Comparison of ENCODE assay signal across 19 cellular contexts in the genomic region with DNA sequence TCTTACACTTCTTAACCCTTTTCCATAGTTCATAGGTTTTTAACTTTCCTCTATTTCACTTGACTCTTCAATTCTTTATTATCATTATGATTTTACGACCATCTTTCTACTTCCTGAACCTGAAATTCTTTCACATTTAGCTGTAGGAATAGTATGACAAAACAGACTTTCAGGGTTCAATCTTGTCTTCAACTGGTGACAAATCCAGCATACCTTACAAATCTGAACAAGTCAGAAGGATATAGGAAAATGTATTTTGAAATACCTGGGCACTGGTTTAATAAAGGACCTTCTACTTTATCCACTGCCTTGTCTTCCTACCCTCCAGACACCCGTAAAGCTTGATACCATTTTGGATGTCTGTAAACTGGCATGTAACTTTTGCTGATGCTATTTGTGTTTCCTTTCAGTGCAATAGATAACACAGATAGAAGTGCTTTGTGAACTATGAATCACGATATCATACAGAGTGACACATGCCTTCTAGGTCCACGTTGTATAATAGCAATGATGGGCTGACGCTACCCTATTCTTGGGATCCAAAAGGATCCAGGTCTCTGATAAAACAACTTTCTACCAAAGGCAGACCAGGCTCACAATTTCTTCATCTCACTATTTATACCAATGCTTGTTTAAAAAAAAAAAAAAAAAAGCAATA.
A peak's percentile ranks its signal among the peaks of the same experiment; 100 is the strongest.
DNase-seq lines count a peak whose midpoint lies in the region; ATAC-seq, FAIRE-seq and TF ChIP-seq lines count a peak whose summit lies in the region.
"Had no signal": no experiment of that assay in that cellular context is flagged by ENCODE, and none has a peak within 500 bp of the region (broad histone marks: within the 10 kb centered on the region; RNA-seq: fewer than 3 reads in every experiment).

No MANE protein-coding gene starts in this region.

- H3K4me3 ChIP-seq in OCI-LY7 (ENCODE audit: low read depth, low read length, poor library complexity, severe bottlenecking), result no peak overlapping the region
- H3K4me3 ChIP-seq in dorsolateral prefrontal cortex, result no peak overlapping the region
- no peak overlapping the region for H3K4me3 ChIP-seq in esophagus muscularis mucosa
- H3K4me3 ChIP-seq: HAP-1 had no signal

- 98% methylated on average over 5 of the region's 5 CpGs for WGBS in esophagus muscularis mucosa

- H3K9me3 ChIP-seq in OCI-LY7 (ENCODE audit: low read length) (no peaks in the 10 kb centered on the region), esophagus muscularis mucosa (no peaks in the 10 kb centered on the region)
- H3K9me3 ChIP-seq: HAP-1 had no signal

- peak overlapping the region in 7 of 10 donors; percentile 20 to 74 (median 65) for H3K27ac Mint-ChIP-seq in naive thymus-derived CD8-positive, alpha-beta T cell
- H3K27ac Mint-ChIP-seq: B cell, HFFc6 had no signal

- H3K36me3 Mint-ChIP-seq in naive thymus-derived CD8-positive, alpha-beta T cell, result peaks cover 6 to 95% (median 42%) of the 10 kb centered on the region in 3 donors

- no peak for TF ChIP-seq EP300 in esophagus muscularis mucosa (IDR thresholded peaks at IDR 0.05)

- no peaks in the 10 kb centered on the region for H3K27me3 Mint-ChIP-seq in naive thymus-derived CD8-positive, alpha-beta T cell
- H3K27me3 Mint-ChIP-seq: B cell had no signal

- intact Hi-C loops in OCI-LY7 (cut with micrococcal nuclease; ENCODE audit: unreplicated experiment) (no loop called here), dorsolateral prefrontal cortex (cut with DNase I) (no loop called here), esophagus muscularis mucosa (cut with DNase I) (no loop called here)

- H3K4me1 ChIP-seq in OCI-LY7 (ENCODE audit: insufficient read depth, low read length, poor library complexity, severe bottlenecking) (peaks cover 5% of the 10 kb centered on the region), esophagus muscularis mucosa (peaks cover 0 to 7% (median under 1%) of the 10 kb centered on the region in 4 donors)

- BruUV-seq in OCI-LY7 (replicated peaks; lab: Mats Ljungman, UMichigan), result TSS peak; percentile 22

- no peak overlapping the region for H2AFZ ChIP-seq in OCI-LY7 (ENCODE audit: low read length)

- ATAC-seq in naive thymus-derived CD8-positive, alpha-beta T cell, result no peak
- ATAC-seq in left lobe of liver, result no peak
- ATAC-seq: CD8-positive, alpha-beta T cell; HepG2 had no signal

- H4K20me1 ChIP-seq in OCI-LY7 (ENCODE audit: insufficient read depth, low read length), result no peaks in the 10 kb centered on the region

- H3K9me3 Mint-ChIP-seq in naive thymus-derived CD8-positive, alpha-beta T cell, result no peaks in the 10 kb centered on the region
- H3K9me3 Mint-ChIP-seq: CD8-positive, alpha-beta T cell had no signal

- POLR2A ChIA-PET in OCI-LY7 (lab: Charles Lee) (interaction anchor here (0.5 to 0.6 kb wide), 2 partner anchors 9 to 12 kb away, joined by 3 read pairs; no protein-coding TSS in a partner anchor), HEK293T (lab: Yijun Ruan, JAX) (no interaction called here)
- POLR2A ChIA-PET in naive thymus-derived CD8-positive, alpha-beta T cell (lab: Charles Lee), result interaction anchor here (0.7 kb wide), 1 partner anchor 114 kb away, joined by 7 read pairs; no protein-coding TSS in a partner anchor

- peaks cover 91% of the 10 kb centered on the region for H3K36me3 ChIP-seq in OCI-LY7 (ENCODE audit: insufficient read depth, low read length)
- peaks cover 11 to 87% (median 50%) of the 10 kb centered on the region in 4 donors for H3K36me3 ChIP-seq in esophagus muscularis mucosa

- no peaks in the 10 kb centered on the region for H3K27me3 ChIP-seq in dorsolateral prefrontal cortex
- H3K27me3 ChIP-seq in esophagus muscularis mucosa, result no peaks in the 10 kb centered on the region

- no peaks in the 10 kb centered on the region for H3K9me2 ChIP-seq in OCI-LY7 (ENCODE audit: insufficient read depth, low read length)

- H3K27ac ChIP-seq in OCI-LY7 (ENCODE audit: low read depth, low read length, poor library complexity, severe bottlenecking) (no peak overlapping the region), dorsolateral prefrontal cortex (peak overlapping the region in 42 of 59 donors; percentile 2 to 93 (median 78)), esophagus muscularis mucosa (replicated peaks in 1 of 4) (no peak overlapping the region)
- H3K27ac ChIP-seq: C4-2B had no signal

- DNase-seq in GM12891 (ENCODE audit: insufficient read length, low spot score), result no peak
- DNase-seq in OCI-LY7 (ENCODE audit: low spot score), result no peak
- no peak for DNase-seq in dorsolateral prefrontal cortex
- DNase-seq in naive thymus-derived CD8-positive, alpha-beta T cell, result no peak
- no peak for DNase-seq in left lobe of liver (ENCODE audit: low spot score)
- DNase-seq in HEK293T (ENCODE audit: extremely low spot score), result no peak
- no peak for DNase-seq in esophagus muscularis mucosa (ENCODE audit: extremely low spot score)
- DNase-seq: CD8-positive, alpha-beta T cell; COR-L47; DND-41; GDM1; GOT3; HFFc6 had no signal

- no peak for TF ChIP-seq POLR2A in GM12891 (IDR thresholded peaks at IDR 0.05; ENCODE audit: low read depth, low read length)
- TF ChIP-seq POLR2A in esophagus muscularis mucosa (IDR thresholded peaks at IDR 0.05; ENCODE audit: low read depth), result no peak

- no peak overlapping the region for H3K4me2 ChIP-seq in OCI-LY7 (ENCODE audit: low read length)

- no peak for TF ChIP-seq CTCF in OCI-LY7 (conservative IDR thresholded peaks at IDR 0.05; ENCODE audit: low read length)
- TF ChIP-seq CTCF in dorsolateral prefrontal cortex (IDR thresholded peaks at IDR 0.05 in 54 of 56, conservative IDR thresholded peaks at IDR 0.05 in 2 of 56; ENCODE audit: low read depth in 1 of 56, partially characterized antibody in 56 of 56), result no peak
- no peak for TF ChIP-seq CTCF in esophagus muscularis mucosa (IDR thresholded peaks at IDR 0.05)

- FAIRE-seq in GM12891 (lab: Jason Lieb, UNC), result peak; percentile 75
- FAIRE-seq: A204.1, HepG2, HTR-8/SVneo had no signal

- H3K4me1 Mint-ChIP-seq in naive thymus-derived CD8-positive, alpha-beta T cell, result peaks cover 10 to 24% (median 18%) of the 10 kb centered on the region in 4 donors

- no peaks in the 10 kb centered on the region for H3K79me2 ChIP-seq in OCI-LY7 (ENCODE audit: insufficient read depth, low read depth, low read length)

- H3K4me3 Mint-ChIP-seq in naive thymus-derived CD8-positive, alpha-beta T cell, result no peak overlapping the region
- H3K4me3 Mint-ChIP-seq: B cell; CD8-positive, alpha-beta T cell; HFFc6 had no signal

- CTCF ChIA-PET in OCI-LY7 (lab: Charles Lee; ENCODE audit: unreplicated experiment) (no interaction called here), HEK293T (lab: Yijun Ruan, JAX) (interaction anchor here (0.6 kb wide), 1 partner anchor 28 kb away, joined by 3 read pairs; no protein-coding TSS in a partner anchor)

TF ChIP-seq in GM12891, 5 proteins besides CTCF, POLR2A, EP300 and RAD21:
- TF ChIP-seq SPI1 (IDR thresholded peaks at IDR 0.05; ENCODE audit: low read depth, low read length) (no peak), TAF1 (IDR thresholded peaks at IDR 0.05; ENCODE audit: low read depth, low read length) (no peak), POU2F2 (IDR thresholded peaks at IDR 0.05; ENCODE audit: low read depth, low read length) (no peak)

TF ChIP-seq in HEK293T, 16 proteins besides CTCF, POLR2A, EP300 and RAD21:
- TF ChIP-seq SP1 (IDR thresholded peaks at IDR 0.05), result no peak
- no peak for TF ChIP-seq BHLHE40 (IDR thresholded peaks at IDR 0.05; ENCODE audit: borderline replicate concordance)
- TF ChIP-seq HDGF (IDR thresholded peaks at IDR 0.05; ENCODE audit: borderline replicate concordance), result no peak
- TF ChIP-seq ARNT (IDR thresholded peaks at IDR 0.05), result no peak
- no peak for TF ChIP-seq NFRKB (IDR thresholded peaks at IDR 0.05)

Comparison
In these comparisons a context has a peak if more than half of its experiments do, and no peak if none do; other contexts are left out.
1. H3K27ac ChIP-seq: peak in dorsolateral prefrontal cortex (42 of 59); none in OCI-LY7 (single experiment) and esophagus muscularis mucosa (0 of 4).